In the genomic region with DNA sequence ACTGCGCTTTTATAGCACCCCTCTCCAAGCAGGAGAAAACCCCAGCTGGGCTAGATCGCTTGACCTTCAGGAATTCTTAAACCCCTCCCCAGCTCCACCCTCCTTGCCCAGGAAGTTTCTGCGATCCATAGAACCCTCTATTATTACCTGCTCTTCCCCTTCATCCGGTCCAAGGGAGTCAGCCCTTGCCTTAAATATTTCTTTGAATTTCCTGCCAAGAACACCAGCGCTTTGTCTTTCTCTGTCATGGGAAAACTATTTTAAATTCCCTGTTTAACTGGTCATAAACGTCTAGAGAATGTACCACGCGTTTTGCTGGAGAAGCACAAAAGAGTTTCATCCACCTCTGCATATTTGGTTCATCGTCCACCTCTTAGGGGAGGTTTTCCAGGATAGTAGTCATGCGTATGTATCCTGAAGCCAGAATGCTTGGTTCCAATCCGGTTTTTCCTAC, we compare ENCODE assay signal across 1 cellular context.
TF ChIP-seq lines count a peak whose summit lies in the region.

No MANE protein-coding gene starts in this region.

TF ChIP-seq in HCT116, 20 proteins besides CTCF, POLR2A, EP300 and RAD21 (continued from another document):
- TF ChIP-seq, protein P1, sequence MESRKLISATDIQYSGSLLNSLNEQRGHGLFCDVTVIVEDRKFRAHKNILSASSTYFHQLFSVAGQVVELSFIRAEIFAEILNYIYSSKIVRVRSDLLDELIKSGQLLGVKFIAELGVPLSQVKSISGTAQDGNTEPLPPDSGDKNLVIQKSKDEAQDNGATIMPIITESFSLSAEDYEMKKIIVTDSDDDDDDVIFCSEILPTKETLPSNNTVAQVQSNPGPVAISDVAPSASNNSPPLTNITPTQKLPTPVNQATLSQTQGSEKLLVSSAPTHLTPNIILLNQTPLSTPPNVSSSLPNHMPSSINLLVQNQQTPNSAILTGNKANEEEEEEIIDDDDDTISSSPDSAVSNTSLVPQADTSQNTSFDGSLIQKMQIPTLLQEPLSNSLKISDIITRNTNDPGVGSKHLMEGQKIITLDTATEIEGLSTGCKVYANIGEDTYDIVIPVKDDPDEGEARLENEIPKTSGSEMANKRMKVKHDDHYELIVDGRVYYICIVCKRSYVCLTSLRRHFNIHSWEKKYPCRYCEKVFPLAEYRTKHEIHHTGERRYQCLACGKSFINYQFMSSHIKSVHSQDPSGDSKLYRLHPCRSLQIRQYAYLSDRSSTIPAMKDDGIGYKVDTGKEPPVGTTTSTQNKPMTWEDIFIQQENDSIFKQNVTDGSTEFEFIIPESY (IDR thresholded peaks at IDR 0.05; ENCODE audit: extremely low read depth, insufficient replicate concordance, low read length), result no peak
- no peak for TF ChIP-seq YY1 (IDR thresholded peaks at IDR 0.05; ENCODE audit: extremely low read depth, insufficient replicate concordance, low read depth, low read length)
- no peak for TF ChIP-seq SP1 (IDR thresholded peaks at IDR 0.05; ENCODE audit: low read depth)
- no peak for TF ChIP-seq EZH2 (IDR thresholded peaks at IDR 0.05)
- TF ChIP-seq, protein P2, sequence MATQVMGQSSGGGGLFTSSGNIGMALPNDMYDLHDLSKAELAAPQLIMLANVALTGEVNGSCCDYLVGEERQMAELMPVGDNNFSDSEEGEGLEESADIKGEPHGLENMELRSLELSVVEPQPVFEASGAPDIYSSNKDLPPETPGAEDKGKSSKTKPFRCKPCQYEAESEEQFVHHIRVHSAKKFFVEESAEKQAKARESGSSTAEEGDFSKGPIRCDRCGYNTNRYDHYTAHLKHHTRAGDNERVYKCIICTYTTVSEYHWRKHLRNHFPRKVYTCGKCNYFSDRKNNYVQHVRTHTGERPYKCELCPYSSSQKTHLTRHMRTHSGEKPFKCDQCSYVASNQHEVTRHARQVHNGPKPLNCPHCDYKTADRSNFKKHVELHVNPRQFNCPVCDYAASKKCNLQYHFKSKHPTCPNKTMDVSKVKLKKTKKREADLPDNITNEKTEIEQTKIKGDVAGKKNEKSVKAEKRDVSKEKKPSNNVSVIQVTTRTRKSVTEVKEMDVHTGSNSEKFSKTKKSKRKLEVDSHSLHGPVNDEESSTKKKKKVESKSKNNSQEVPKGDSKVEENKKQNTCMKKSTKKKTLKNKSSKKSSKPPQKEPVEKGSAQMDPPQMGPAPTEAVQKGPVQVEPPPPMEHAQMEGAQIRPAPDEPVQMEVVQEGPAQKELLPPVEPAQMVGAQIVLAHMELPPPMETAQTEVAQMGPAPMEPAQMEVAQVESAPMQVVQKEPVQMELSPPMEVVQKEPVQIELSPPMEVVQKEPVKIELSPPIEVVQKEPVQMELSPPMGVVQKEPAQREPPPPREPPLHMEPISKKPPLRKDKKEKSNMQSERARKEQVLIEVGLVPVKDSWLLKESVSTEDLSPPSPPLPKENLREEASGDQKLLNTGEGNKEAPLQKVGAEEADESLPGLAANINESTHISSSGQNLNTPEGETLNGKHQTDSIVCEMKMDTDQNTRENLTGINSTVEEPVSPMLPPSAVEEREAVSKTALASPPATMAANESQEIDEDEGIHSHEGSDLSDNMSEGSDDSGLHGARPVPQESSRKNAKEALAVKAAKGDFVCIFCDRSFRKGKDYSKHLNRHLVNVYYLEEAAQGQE (IDR thresholded peaks at IDR 0.05; ENCODE audit: low read depth), result no peak
- TF ChIP-seq POLR2AphosphoS5 (IDR thresholded peaks at IDR 0.05; ENCODE audit: low read depth, low read length), result no peak
- no peak for TF ChIP-seq SRF (IDR thresholded peaks at IDR 0.05; ENCODE audit: low read depth)
- TF ChIP-seq CBX3 (IDR thresholded peaks at IDR 0.05; ENCODE audit: low read depth), result no peak
- TF ChIP-seq CEBPB (IDR thresholded peaks at IDR 0.05; ENCODE audit: low read depth), result no peak
- TF ChIP-seq JUND (IDR thresholded peaks at IDR 0.05), result no peak
